In the genomic region with DNA sequence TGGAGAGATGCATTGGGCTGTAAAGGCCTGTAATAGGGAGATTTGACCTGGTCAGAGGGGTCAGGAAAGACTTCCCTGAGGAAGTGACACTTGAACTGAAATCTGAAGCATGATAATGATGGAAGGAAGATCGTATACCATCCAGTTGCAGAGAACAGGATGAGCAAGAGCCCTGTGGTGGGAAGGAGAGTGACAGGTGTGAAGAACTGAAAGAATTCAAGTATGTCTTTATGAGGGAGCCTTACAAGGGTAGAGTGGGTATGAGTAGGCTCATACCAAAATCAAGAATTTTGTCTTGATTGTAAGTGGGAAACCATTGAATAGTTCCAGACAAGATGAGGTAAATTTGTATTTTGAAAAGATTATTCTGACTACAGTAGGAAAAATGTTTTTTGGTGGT, we compare ENCODE assay signal across 1 cellular context.
TF ChIP-seq lines count a peak whose summit lies in the region.

No MANE protein-coding gene starts in this region.

TF ChIP-seq in GM12878, 131 proteins besides CTCF, POLR2A, EP300 and RAD21 (continued from another document):
- TF ChIP-seq KDM1A (IDR thresholded peaks at IDR 0.05; ENCODE audit: borderline replicate concordance): no peak
- TF ChIP-seq CHD2 (IDR thresholded peaks at IDR 0.05; ENCODE audit: borderline replicate concordance, low read depth, low read length): no peak
- TF ChIP-seq SUPT20H (IDR thresholded peaks at IDR 0.05; ENCODE audit: borderline replicate concordance, control insufficient read depth, low read depth, low read length): no peak
- TF ChIP-seq POLR2AphosphoS5 (IDR thresholded peaks at IDR 0.05; ENCODE audit: low read length): no peak
- TF ChIP-seq ZNF384 (IDR thresholded peaks at IDR 0.05; ENCODE audit: borderline replicate concordance, low read depth, low read length): no peak
- no peak for TF ChIP-seq CHD4 (IDR thresholded peaks at IDR 0.05)
- TF ChIP-seq KAT2A (conservative IDR thresholded peaks at IDR 0.05; ENCODE audit: control insufficient read depth, low read depth, low read length): no peak
- no peak for TF ChIP-seq TCF12 (IDR thresholded peaks at IDR 0.05; ENCODE audit: low read depth, low read length)
- TF ChIP-seq FOXM1 (IDR thresholded peaks at IDR 0.05; ENCODE audit: low read depth, low read length): no peak
- no peak for TF ChIP-seq HDAC2 (IDR thresholded peaks at IDR 0.05)
- no peak for TF ChIP-seq STAT3 (IDR thresholded peaks at IDR 0.05; ENCODE audit: low read depth, low read length)
- no peak for TF ChIP-seq SMAD1 (IDR thresholded peaks at IDR 0.05; ENCODE audit: low read depth, partially characterized antibody)
- TF ChIP-seq, protein P1, sequence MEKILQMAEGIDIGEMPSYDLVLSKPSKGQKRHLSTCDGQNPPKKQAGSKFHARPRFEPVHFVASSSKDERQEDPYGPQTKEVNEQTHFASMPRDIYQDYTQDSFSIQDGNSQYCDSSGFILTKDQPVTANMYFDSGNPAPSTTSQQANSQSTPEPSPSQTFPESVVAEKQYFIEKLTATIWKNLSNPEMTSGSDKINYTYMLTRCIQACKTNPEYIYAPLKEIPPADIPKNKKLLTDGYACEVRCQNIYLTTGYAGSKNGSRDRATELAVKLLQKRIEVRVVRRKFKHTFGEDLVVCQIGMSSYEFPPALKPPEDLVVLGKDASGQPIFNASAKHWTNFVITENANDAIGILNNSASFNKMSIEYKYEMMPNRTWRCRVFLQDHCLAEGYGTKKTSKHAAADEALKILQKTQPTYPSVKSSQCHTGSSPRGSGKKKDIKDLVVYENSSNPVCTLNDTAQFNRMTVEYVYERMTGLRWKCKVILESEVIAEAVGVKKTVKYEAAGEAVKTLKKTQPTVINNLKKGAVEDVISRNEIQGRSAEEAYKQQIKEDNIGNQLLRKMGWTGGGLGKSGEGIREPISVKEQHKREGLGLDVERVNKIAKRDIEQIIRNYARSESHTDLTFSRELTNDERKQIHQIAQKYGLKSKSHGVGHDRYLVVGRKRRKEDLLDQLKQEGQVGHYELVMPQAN (conservative IDR thresholded peaks at IDR 0.05): no peak
- TF ChIP-seq, protein P2, sequence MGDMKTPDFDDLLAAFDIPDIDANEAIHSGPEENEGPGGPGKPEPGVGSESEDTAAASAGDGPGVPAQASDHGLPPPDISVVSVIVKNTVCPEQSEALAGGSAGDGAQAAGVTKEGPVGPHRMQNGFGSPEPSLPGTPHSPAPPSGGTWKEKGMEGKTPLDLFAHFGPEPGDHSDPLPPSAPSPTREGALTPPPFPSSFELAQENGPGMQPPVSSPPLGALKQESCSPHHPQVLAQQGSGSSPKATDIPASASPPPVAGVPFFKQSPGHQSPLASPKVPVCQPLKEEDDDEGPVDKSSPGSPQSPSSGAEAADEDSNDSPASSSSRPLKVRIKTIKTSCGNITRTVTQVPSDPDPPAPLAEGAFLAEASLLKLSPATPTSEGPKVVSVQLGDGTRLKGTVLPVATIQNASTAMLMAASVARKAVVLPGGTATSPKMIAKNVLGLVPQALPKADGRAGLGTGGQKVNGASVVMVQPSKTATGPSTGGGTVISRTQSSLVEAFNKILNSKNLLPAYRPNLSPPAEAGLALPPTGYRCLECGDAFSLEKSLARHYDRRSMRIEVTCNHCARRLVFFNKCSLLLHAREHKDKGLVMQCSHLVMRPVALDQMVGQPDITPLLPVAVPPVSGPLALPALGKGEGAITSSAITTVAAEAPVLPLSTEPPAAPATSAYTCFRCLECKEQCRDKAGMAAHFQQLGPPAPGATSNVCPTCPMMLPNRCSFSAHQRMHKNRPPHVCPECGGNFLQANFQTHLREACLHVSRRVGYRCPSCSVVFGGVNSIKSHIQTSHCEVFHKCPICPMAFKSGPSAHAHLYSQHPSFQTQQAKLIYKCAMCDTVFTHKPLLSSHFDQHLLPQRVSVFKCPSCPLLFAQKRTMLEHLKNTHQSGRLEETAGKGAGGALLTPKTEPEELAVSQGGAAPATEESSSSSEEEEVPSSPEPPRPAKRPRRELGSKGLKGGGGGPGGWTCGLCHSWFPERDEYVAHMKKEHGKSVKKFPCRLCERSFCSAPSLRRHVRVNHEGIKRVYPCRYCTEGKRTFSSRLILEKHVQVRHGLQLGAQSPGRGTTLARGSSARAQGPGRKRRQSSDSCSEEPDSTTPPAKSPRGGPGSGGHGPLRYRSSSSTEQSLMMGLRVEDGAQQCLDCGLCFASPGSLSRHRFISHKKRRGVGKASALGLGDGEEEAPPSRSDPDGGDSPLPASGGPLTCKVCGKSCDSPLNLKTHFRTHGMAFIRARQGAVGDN (IDR thresholded peaks at IDR 0.05): no peak
- TF ChIP-seq EZH2 (IDR thresholded peaks at IDR 0.05; ENCODE audit: borderline replicate concordance, control insufficient read depth, low read depth, low read length): no peak
- TF ChIP-seq BMI1 (IDR thresholded peaks at IDR 0.05; ENCODE audit: borderline replicate concordance): no peak
- no peak for TF ChIP-seq RCOR1 (conservative IDR thresholded peaks at IDR 0.05; ENCODE audit: low read depth, low read length)
TF ChIP-seq in GM12878: peak in this region for 0.
